23 cellular contexts compared by ENCODE assay signal in the genomic region with DNA sequence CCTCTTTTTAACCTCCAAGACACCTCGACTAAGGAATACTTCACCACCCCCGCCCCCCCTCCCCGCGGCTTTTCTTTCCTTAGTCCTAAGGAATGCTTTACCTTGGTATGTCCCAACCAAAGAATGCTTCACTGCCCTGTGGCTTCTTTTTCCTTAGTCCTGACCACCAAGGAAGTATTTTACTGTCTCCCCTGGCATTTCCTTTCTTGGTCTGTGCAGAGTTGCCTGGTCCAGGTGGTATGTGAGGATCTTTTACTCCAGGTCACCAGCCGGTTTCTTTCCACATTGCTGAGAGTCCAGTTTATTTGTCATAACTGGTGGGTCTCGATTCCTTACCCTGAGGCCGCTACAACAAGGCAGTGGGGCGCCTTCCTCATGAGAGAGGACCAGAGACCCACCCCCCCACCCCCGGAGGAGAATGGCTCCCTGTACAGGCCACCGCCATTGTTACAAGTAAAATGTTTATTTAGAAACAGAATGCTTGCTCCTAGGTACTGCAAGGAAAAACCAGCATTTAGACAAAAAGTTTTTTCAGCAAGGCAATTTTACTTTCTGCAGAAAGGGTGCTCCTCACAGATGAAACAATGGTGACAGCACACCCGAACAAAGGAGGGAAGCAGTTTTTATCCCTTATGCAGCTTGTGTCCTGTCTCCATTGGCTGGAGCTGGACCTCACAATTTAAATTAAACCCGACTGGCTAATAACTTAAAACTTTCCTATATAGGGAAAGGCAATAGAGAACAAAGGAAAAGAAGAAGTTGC. TPM values are rescaled to one million over a fixed set of nuclear protein-coding genes. Genes with fewer than 3 reads are reported as not detected.
"Had no signal": no experiment of that assay in that cellular context is flagged by ENCODE, and none has a peak within 500 bp of the region (broad histone marks: within the 10 kb centered on the region; RNA-seq: fewer than 3 reads in every experiment).

No MANE protein-coding gene starts in this region.

- H3K4me3 Mint-ChIP-seq: activated CD8-positive, alpha-beta T cell treated with anti-CD3 and anti-CD28 coated beads for 36 hours; activated naive CD8-positive, alpha-beta T cell treated with anti-CD3 and anti-CD28 coated beads for 36 hours had no signal

- H3K27me3 Mint-ChIP-seq: activated CD8-positive, alpha-beta T cell treated with anti-CD3 and anti-CD28 coated beads for 36 hours; activated naive CD8-positive, alpha-beta T cell treated with anti-CD3 and anti-CD28 coated beads for 36 hours had no signal

- H3K27ac ChIP-seq: heart left ventricle, skin epidermis, tibial nerve, vagina had no signal

- H3K27ac Mint-ChIP-seq: activated CD8-positive, alpha-beta T cell treated with anti-CD3 and anti-CD28 coated beads for 36 hours; activated naive CD8-positive, alpha-beta T cell treated with anti-CD3 and anti-CD28 coated beads for 36 hours; brain; mesothelial cell of epicardium had no signal

- H3K27me3 ChIP-seq: heart left ventricle, tibial nerve, vagina had no signal

- ATAC-seq: activated CD8-positive, alpha-beta T cell treated with anti-CD3 and anti-CD28 coated beads for 36 hours; heart left ventricle had no signal

- H3K4me3 ChIP-seq: heart left ventricle, lung, skin epidermis, tibial nerve, vagina had no signal

- DNase-seq: activated CD4-positive, alpha-beta T cell treated with anti-CD3 and anti-CD28 coated beads for 4 hours; activated CD8-positive, alpha-beta T cell treated with anti-CD3 and anti-CD28 coated beads for 36 hours; activated gamma-delta T cell treated with Interleukin-2 at 50 U/mL for 16 hours; activated naive CD8-positive, alpha-beta T cell treated with anti-CD3 and anti-CD28 coated beads for 36 hours; activated T-cell treated with anti-CD3 and anti-CD28 coated beads, Interleukin-2, amount 50 U/mL, for 48 hours; amygdala; central memory CD4-positive, alpha-beta T cell; cortex of kidney; effector CD8-positive, alpha-beta T cell; heart left ventricle; nucleus accumbens; posterior cingulate gyrus; retina; stimulated activated CD4-positive, alpha-beta T cell treated with anti-CD3 and anti-CD28 coated beads, Interleukin-4, amount 100 ng/mL, for 24 hours; stimulated activated naive CD4-positive, alpha-beta T cell treated with Interleukin-2 at 50 U/mL for 16 hours; substantia nigra had no signal

RNA-seq across cellular contexts. Expression of a gene that starts 51.1 kb away (rescaled TPM):
- total RNA-seq: myocyte had no signal
